ENCODE assay signal across 11 cellular contexts in the genomic region with DNA sequence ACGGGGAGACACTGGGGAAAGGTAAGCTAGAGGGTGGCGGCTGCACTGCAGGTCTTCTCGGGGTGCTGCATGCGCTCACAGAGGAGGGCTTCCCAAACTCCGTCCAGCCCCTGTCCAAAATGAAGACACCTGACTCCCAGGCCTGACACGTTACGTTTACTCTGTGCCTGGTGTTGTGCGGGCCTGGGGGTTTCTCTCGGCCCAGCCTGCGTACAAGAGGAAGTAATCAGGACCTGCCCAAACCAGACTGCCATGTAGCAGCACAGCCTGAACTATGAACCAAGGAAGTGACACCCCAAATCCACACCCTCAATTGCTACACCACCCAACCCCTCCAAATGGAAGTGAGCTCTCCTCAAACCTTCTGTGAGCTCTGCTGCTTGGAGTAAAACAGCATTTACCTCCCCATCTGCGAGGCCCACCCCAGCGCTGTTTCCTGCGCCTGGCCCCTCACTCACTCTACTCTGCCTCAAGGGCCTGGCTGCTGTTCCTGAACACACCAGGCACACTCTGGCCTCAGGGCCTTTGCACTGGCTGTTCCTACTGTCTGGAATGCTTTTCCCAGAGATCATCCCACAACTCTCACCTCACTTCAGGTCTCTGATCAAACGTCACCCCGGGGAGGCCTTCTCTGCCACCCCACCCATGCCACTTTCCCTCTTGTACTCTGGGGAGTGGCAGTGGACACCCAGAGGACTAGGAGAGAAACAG.
DNase-seq lines count a peak whose midpoint lies in the region; ATAC-seq, FAIRE-seq and TF ChIP-seq lines count a peak whose summit lies in the region.
"Had no signal": no experiment of that assay in that cellular context is flagged by ENCODE, and none has a peak within 500 bp of the region (broad histone marks: within the 10 kb centered on the region; RNA-seq: fewer than 3 reads in every experiment).

No MANE protein-coding gene starts in this region.

- H3K9me3 Mint-ChIP-seq in T-helper 2 cell treated with Interferon-gamma antibody and Interleukin-4, amounts not matched to agents 5 μg/mL and 100 μg/mL, for 36 hours: no peaks in the 10 kb centered on the region
- H3K9me3 Mint-ChIP-seq in nephron: no peaks in the 10 kb centered on the region
- H3K9me3 Mint-ChIP-seq: H9 had no signal

- peaks cover 24% of the 10 kb centered on the region for H3K4me1 Mint-ChIP-seq in T-helper 2 cell treated with Interferon-gamma antibody and Interleukin-4, amounts not matched to agents 5 μg/mL and 100 μg/mL, for 36 hours (ENCODE audit: low read depth)
- peaks cover 17% of the 10 kb centered on the region for H3K4me1 Mint-ChIP-seq in nephron

- no peak overlapping the region for H3K4me3 Mint-ChIP-seq in T-helper 2 cell treated with Interferon-gamma antibody and Interleukin-4, amounts not matched to agents 5 μg/mL and 100 μg/mL, for 36 hours
- H3K4me3 Mint-ChIP-seq in nephron: peak overlapping the region; percentile 70 to 82 (median 80)

- no peak for DNase-seq in T-helper 2 cell treated with Interferon-gamma antibody and Interleukin-4, amounts not matched to agents 5 μg/mL and 100 μg/mL, for 36 hours (ENCODE audit: low spot score)
- DNase-seq in COR-L47 (lab: John Stamatoyannopoulos, UW) (no peak), HTR-8/SVneo (ENCODE audit: insufficient read length, low spot score) (no peak)
- DNase-seq: H9, nucleus accumbens had no signal

- no peak for FAIRE-seq in HTR-8/SVneo (lab: Jason Lieb, UNC)
- FAIRE-seq: D721Med had no signal

- H3K36me3 Mint-ChIP-seq in T-helper 2 cell treated with Interferon-gamma antibody and Interleukin-4, amounts not matched to agents 5 μg/mL and 100 μg/mL, for 36 hours (ENCODE audit: low read depth): peaks cover 13% of the 10 kb centered on the region
- H3K36me3 Mint-ChIP-seq in nephron (ENCODE audit: low read depth): peaks cover 19% of the 10 kb centered on the region

- ATAC-seq in GM21723 (IDR thresholded peaks at IDR 0.05; ENCODE audit: unreplicated experiment) (peak; percentile 16), HG03342 (IDR thresholded peaks at IDR 0.05; ENCODE audit: unreplicated experiment) (no peak)
- no peak for ATAC-seq in activated CD4-positive, CD25-positive, alpha-beta regulatory T cell treated with anti-CD3 and anti-CD28 coated beads, Interleukin-2, amount 50 U/mL, for 24 hours

- H3K27ac Mint-ChIP-seq in T-helper 2 cell treated with Interferon-gamma antibody and Interleukin-4, amounts not matched to agents 5 μg/mL and 100 μg/mL, for 36 hours: peak overlapping the region; percentile 41
- peak overlapping the region in 1 of 3 experiments; percentile 52 for H3K27ac Mint-ChIP-seq in nephron

- H3K27me3 Mint-ChIP-seq in T-helper 2 cell treated with Interferon-gamma antibody and Interleukin-4, amounts not matched to agents 5 μg/mL and 100 μg/mL, for 36 hours (ENCODE audit: low read depth): no peaks in the 10 kb centered on the region
- no peaks in the 10 kb centered on the region for H3K27me3 Mint-ChIP-seq in nephron (ENCODE audit: low read depth)

- H3K4me3 ChIP-seq in GM12875 (ENCODE audit: low read depth, low read length): peak overlapping the region; percentile 10

- no peak for TF ChIP-seq CTCF in GM12875 (IDR thresholded peaks at IDR 0.05; ENCODE audit: borderline replicate concordance, insufficient read depth, low read depth, low read length)
- TF ChIP-seq CTCF in nephron (IDR thresholded peaks at IDR 0.05; ENCODE audit: unreplicated experiment in 3 of 3): no peak
